8 cellular contexts compared by ENCODE assay signal in the genomic region with DNA sequence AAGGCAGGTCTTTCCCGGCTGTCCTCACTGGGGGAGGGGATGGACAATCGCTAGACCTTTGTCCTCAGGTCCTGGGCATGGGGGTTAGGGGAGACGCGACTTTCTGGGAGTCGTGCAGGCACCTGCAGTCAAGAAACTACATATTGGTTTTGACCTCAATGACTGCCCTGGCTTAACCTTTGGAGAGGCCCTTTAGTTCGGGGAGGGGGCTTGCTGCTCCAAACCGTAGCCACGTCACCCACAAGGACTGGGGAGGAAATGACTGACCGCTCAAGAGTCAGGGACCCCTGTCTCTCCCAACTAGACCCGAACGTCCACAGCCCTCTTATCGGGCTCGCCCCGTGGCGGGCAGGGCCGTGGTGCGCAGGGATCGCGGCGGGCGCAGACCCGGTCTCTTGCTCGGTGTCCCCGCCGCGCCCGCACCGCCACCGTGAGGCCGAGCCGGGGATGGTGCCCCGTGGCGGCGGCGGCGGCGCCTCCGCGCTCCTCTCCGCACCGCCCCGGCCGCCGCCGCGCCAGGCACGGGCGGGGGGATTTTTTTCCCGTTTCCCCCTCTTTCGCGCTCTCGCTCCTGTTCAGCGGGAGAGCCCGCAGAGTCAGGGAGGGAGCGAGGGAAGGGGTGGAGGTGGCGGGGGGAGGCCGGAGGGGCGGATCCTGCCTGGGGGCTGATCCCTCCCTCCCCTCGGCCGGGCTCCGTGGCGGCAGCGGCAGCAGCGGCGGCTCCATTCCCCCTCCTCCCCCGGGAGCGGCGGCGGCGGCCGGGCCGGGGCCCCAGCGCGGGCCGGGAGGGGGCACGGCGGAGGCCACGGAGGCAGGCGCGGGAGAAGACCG. TPM values are rescaled to one million over a fixed set of nuclear protein-coding genes. Genes with fewer than 3 reads are reported as not detected.
A peak's percentile ranks its signal among the peaks of the same experiment; 100 is the strongest.
DNase-seq lines count a peak whose midpoint lies in the region; ATAC-seq, FAIRE-seq and TF ChIP-seq lines count a peak whose summit lies in the region.

A gene (plus strand): TSS at position 696 of the 831 bp plus-strand sequence. CDS start 3,579 bp downstream, outside the sequence.

- H3K4me2 ChIP-seq in astrocyte (ENCODE audit: low read length), result peak within 1 kb of the TSS; percentile 97
- peak within 1 kb of the TSS; percentile 86 for H3K4me2 ChIP-seq in hepatocyte

- peak within 1 kb of the TSS; percentile 72 for H3K4me3 ChIP-seq in GM12864 (ENCODE audit: low read depth, low read length)
- peak within 1 kb of the TSS; percentile 77 for H3K4me3 ChIP-seq in astrocyte (ENCODE audit: insufficient read depth, low read depth, low read length)
- H3K4me3 ChIP-seq in hepatocyte, result peak within 1 kb of the TSS; percentile 57
- H3K4me3 ChIP-seq in vagina, result peak within 1 kb of the TSS; percentile 64 to 96

- H3K27ac Mint-ChIP-seq in astrocyte (ENCODE audit: unreplicated experiment), result peak within 1 kb of the TSS; percentile 68

- H3K27me3 Mint-ChIP-seq in astrocyte (ENCODE audit: low read depth, unreplicated experiment), result peaks cover 3% of the 10 kb centered on the region

- FAIRE-seq in astrocyte (lab: Jason Lieb, UNC), result no peak

- peaks cover 10% of the 10 kb centered on the region for H3K4me1 ChIP-seq in astrocyte (ENCODE audit: insufficient read depth, low read length)
- peaks cover 18% of the 10 kb centered on the region for H3K4me1 ChIP-seq in hepatocyte (ENCODE audit: insufficient read depth)
- peaks cover 26% of the 10 kb centered on the region for H3K4me1 ChIP-seq in vagina

- peak within 1 kb of the TSS; percentile 86 for H3K9ac ChIP-seq in astrocyte (ENCODE audit: low read length)

- peak within 1 kb of the TSS; percentile 89 for H2AFZ ChIP-seq in astrocyte (ENCODE audit: low read depth, low read length)
- H2AFZ ChIP-seq in hepatocyte, result peak within 1 kb of the TSS; percentile 86

- peak in 1 of 2 donors; percentile 1 for TF ChIP-seq POLR2A in vagina (IDR thresholded peaks at IDR 0.05)

- H3K27ac ChIP-seq in astrocyte (ENCODE audit: low read depth, low read length) (peak within 1 kb of the TSS; percentile 77), hepatocyte (peak within 1 kb of the TSS; percentile 98), vagina (peak within 1 kb of the TSS; percentile 95)

- H3K9me3 ChIP-seq in astrocyte (ENCODE audit: insufficient read depth, low read depth, low read length), result no peaks in the 10 kb centered on the region
- no peaks in the 10 kb centered on the region for H3K9me3 ChIP-seq in hepatocyte (ENCODE audit: low read depth)
- H3K9me3 ChIP-seq in vagina, result no peaks in the 10 kb centered on the region

- H3K79me2 ChIP-seq in astrocyte (ENCODE audit: insufficient read depth, low read length) (peaks cover 41% of the 10 kb centered on the region), hepatocyte (peaks cover 41% of the 10 kb centered on the region)

- no peaks in the 10 kb centered on the region for H3K9me2 ChIP-seq in hepatocyte (replicated peaks; ENCODE audit: insufficient read depth)

- peak within 1 kb of the TSS; percentile 92 for H3K4me3 Mint-ChIP-seq in astrocyte (ENCODE audit: unreplicated experiment)

- peaks cover 16% of the 10 kb centered on the region for H3K36me3 Mint-ChIP-seq in astrocyte (ENCODE audit: low read depth, unreplicated experiment)

- under 1% methylated on average over 45 of the region's 81 CpGs for WGBS in hepatocyte (ENCODE audit: low lambda C conversion rate, missing lambda C conversion rate)

- H3K36me3 ChIP-seq in astrocyte (ENCODE audit: insufficient read depth, low read length), result peaks cover 13% of the 10 kb centered on the region
- no peaks in the 10 kb centered on the region for H3K36me3 ChIP-seq in hepatocyte (replicated peaks; ENCODE audit: insufficient read depth, low read depth)
- H3K36me3 ChIP-seq in vagina, result peaks cover 0 to 9% of the 10 kb centered on the region in 2 donors

- TF ChIP-seq CTCF in GM12864 (IDR thresholded peaks at IDR 0.05; ENCODE audit: low read depth, low read length, missing control alignments) (peak; percentile 51), astrocyte (IDR thresholded peaks at IDR 0.05; ENCODE audit: insufficient read depth, low read depth, low read length) (peak; percentile 5), hepatocyte (IDR thresholded peaks at IDR 0.05; ENCODE audit: poor library complexity) (peak; percentile 47), vagina (IDR thresholded peaks at IDR 0.05) (peak in 1 of 3 experiments; percentile 31)

- peak; percentile 59 for ATAC-seq in HG02678 (IDR thresholded peaks at IDR 0.05; ENCODE audit: unreplicated experiment)

- DNase-seq in GM12864 (ENCODE audit: low read depth) (no peak), NCI-H1694 (lab: John Stamatoyannopoulos, UW) (peak; percentile 33), T-helper 22 cell (ENCODE audit: low read depth) (peak; percentile 62), astrocyte (ENCODE audit: low read depth) (peak; percentile 44), hepatocyte (ENCODE audit: low spot score) (peak; percentile 91), renal cortical epithelial cell (ENCODE audit: low read depth) (peak; percentile 6), vagina (ENCODE audit: extremely low spot score in 2 of 2) (peak in 1 of 2 donors; percentile 90)

- H3K27me3 ChIP-seq in astrocyte (ENCODE audit: insufficient read depth, low read length) (peaks cover 4% of the 10 kb centered on the region), hepatocyte (no peaks in the 10 kb centered on the region), vagina (no peaks in the 10 kb centered on the region)

- no peaks in the 10 kb centered on the region for H3K9me3 Mint-ChIP-seq in astrocyte (ENCODE audit: unreplicated experiment)

- intact Hi-C loops in vagina (cut with DNase I), result loop anchor here (2.0 to 5.0 kb wide), 2 partner anchors 64 to 169 kb away; a partner anchor contains a TSS

- H4K20me1 ChIP-seq in astrocyte (ENCODE audit: insufficient read depth, low read length) (peaks cover 40% of the 10 kb centered on the region), hepatocyte (ENCODE audit: insufficient read depth, poor library complexity, severe bottlenecking) (peaks cover 27% of the 10 kb centered on the region)

- H3K4me1 Mint-ChIP-seq in astrocyte (ENCODE audit: low read depth, unreplicated experiment), result peaks cover 5% of the 10 kb centered on the region

RNA-seq across cellular contexts. Expression of the gene that starts here (rescaled TPM):
- 28.8 and 32.0 TPM in 2 replicates for total RNA-seq in astrocyte
- total RNA-seq in hepatocyte, result 31.4 and 33.7 TPM in 2 replicates
- 25.5 and 25.9 TPM in 2 replicates for polyA plus RNA-seq in hepatocyte
- 3.8 and 25.3 TPM in 2 replicates for total RNA-seq in renal cortical epithelial cell
- total RNA-seq in vagina, result 18.7 TPM
